Comparison of ENCODE assay signal across 12 cellular contexts in genomic region chr22:45998638-45999378, GRCh38. TPM values are rescaled to one million over a fixed set of nuclear protein-coding genes. Genes with fewer than 3 reads are reported as not detected.
A peak's percentile ranks its signal among the peaks of the same experiment; 100 is the strongest.
DNase-seq lines count a peak whose midpoint lies in the region; ATAC-seq, FAIRE-seq and TF ChIP-seq lines count a peak whose summit lies in the region.
"Had no signal": no experiment of that assay in that cellular context is flagged by ENCODE, and none has a peak within 500 bp of the region (broad histone marks: within the 10 kb centered on the region; RNA-seq: fewer than 3 reads in every experiment).

No MANE protein-coding gene starts in this region.

- TF ChIP-seq CTCF in liver (IDR thresholded peaks at IDR 0.05; ENCODE audit: low read depth, low read length, missing input control) (no peak), HepG2 (CRISPR knock-in tag; IDR thresholded peaks at IDR 0.05) (no peak), H1 (IDR thresholded peaks at IDR 0.05; ENCODE audit: control extremely low read depth in 1 of 3, insufficient read depth in 1 of 3, low read depth in 1 of 3, low read length in 3 of 3) (no peak), osteoblast (IDR thresholded peaks at IDR 0.05; ENCODE audit: extremely low read depth, low read depth, low read length) (no peak), vagina (IDR thresholded peaks at IDR 0.05) (no peak)

- no peak overlapping the region for H2BK120ac ChIP-seq in H1 (replicated peaks; ENCODE audit: low read depth, low read length)

- no peak overlapping the region for H2BK5ac ChIP-seq in H1 (ENCODE audit: low read depth, low read length)

- BruUV-seq in HepG2 (replicated peaks; lab: Mats Ljungman, UMichigan) = no TSS peak

- H4K91ac ChIP-seq in H1 (replicated peaks; ENCODE audit: insufficient read length, low read length) = no peak overlapping the region

- H3K9ac ChIP-seq in liver (ENCODE audit: low read depth in 1 of 2, low read length in 2 of 2) (peak overlapping the region in 1 of 2 donors; percentile 23), HepG2 (ENCODE audit: insufficient read depth, low read depth, low read length) (no peak overlapping the region), H1 (replicated peaks in 1 of 4; ENCODE audit: extremely low read depth in 1 of 4, low read depth in 3 of 4, low read length in 3 of 4) (no peak overlapping the region; a peak in 1 of 7 replicates)

- FAIRE-seq in HepG2 (lab: Jason Lieb, UNC) (no peak), H1 (lab: Jason Lieb, UNC) (no peak)
- FAIRE-seq: D721Med had no signal

- H3K9me3 ChIP-seq in liver (ENCODE audit: control insufficient read depth in 4 of 4, low read length in 3 of 4) (no peaks in the 10 kb centered on the region), HepG2 (ENCODE audit: low read length) (no peaks in the 10 kb centered on the region), H1 (ENCODE audit: insufficient read depth in 2 of 2, low read depth in 1 of 2, low read length in 1 of 2) (no peaks in the 10 kb centered on the region), osteoblast (ENCODE audit: low read depth, low read length) (no peaks in the 10 kb centered on the region), vagina (no peaks in the 10 kb centered on the region)

- peaks cover 0 to 2% of the 10 kb centered on the region in 2 donors for H3K9me3 Mint-ChIP-seq in stimulated activated naive B cell treated with anti-CD40 and anti-IgM and Interleukin-4, amounts not matched to agents 10 μg/mL and 1 μg/mL and 100 μg/mL, for 72 hours

- no peak overlapping the region for H2AK5ac ChIP-seq in H1 (ENCODE audit: low read depth, low read length)

- peaks cover 7 to 43% of the 10 kb centered on the region in 2 donors for H3K27me3 Mint-ChIP-seq in stimulated activated naive B cell treated with anti-CD40 and anti-IgM and Interleukin-4, amounts not matched to agents 10 μg/mL and 1 μg/mL and 100 μg/mL, for 72 hours

- peaks cover 2 to 40% (median 3%) of the 10 kb centered on the region in 4 donors for H3K4me1 ChIP-seq in liver (ENCODE audit: control insufficient read depth in 4 of 4, insufficient read depth in 4 of 4, low read length in 3 of 4)
- H3K4me1 ChIP-seq in HepG2 (ENCODE audit: insufficient read depth, low read length) = peaks cover 22% of the 10 kb centered on the region
- peaks cover 0 to 3% (median 0%) of the 10 kb centered on the region in 4 experiments; a peak in 3 of 7 replicates for H3K4me1 ChIP-seq in H1 (replicated peaks in 1 of 4; ENCODE audit: control insufficient read depth in 3 of 4, insufficient read depth in 4 of 4, low read length in 3 of 4)
- peaks cover 41% of the 10 kb centered on the region for H3K4me1 ChIP-seq in osteoblast (ENCODE audit: insufficient read depth, low read length)
- peaks cover 68% of the 10 kb centered on the region for H3K4me1 ChIP-seq in vagina

- no peaks in the 10 kb centered on the region for H3K79me2 ChIP-seq in HepG2 (ENCODE audit: insufficient read depth, low read length)
- H3K79me2 ChIP-seq in H1 (ENCODE audit: control insufficient read depth in 1 of 2, insufficient read depth in 2 of 2, low read length in 2 of 2) = no peaks in the 10 kb centered on the region
- peaks cover 29% of the 10 kb centered on the region for H3K79me2 ChIP-seq in osteoblast (ENCODE audit: insufficient read depth, low read length)

- no peak for DNase-seq in HepG2 (ENCODE audit: low spot score)
- no peak for DNase-seq in H1 (ENCODE audit: low read depth in 1 of 2, low spot score in 2 of 2)
- peak; percentile 90 for DNase-seq in osteoblast (ENCODE audit: insufficient read length, low spot score, missing footprints)
- no peak for DNase-seq in vagina (ENCODE audit: extremely low spot score in 2 of 2)
- DNase-seq in NCI-H82 (lab: John Stamatoyannopoulos, UW) = no peak
- DNase-seq in stimulated activated naive B cell treated with anti-CD40 and anti-IgM and Interleukin-4, amounts not matched to agents 10 μg/mL and 1 μg/mL and 100 μg/mL, for 72 hours = no peak
- DNase-seq: NCI-H2227 treated with DMSO at 0.1 percent for 48 hours, PC-9, T-helper 17 cell had no signal

- ATAC-seq in HepG2 (no peak), GM21390 (IDR thresholded peaks at IDR 0.05; ENCODE audit: unreplicated experiment) (no peak)
- no peak for ATAC-seq in stimulated activated naive B cell treated with anti-CD40 and anti-IgM and Interleukin-4, amounts not matched to agents 10 μg/mL and 1 μg/mL and 100 μg/mL, for 72 hours (replicated peaks)
- ATAC-seq: T-helper 17 cell had no signal

- H2BK15ac ChIP-seq in H1 (ENCODE audit: low read length) = no peak overlapping the region

- H3K23me2 ChIP-seq in H1 (ENCODE audit: low read depth, low read length) = peaks cover 3% of the 10 kb centered on the region; the same call in 1 of the 2 replicates

- H2BK12ac ChIP-seq in H1 (ENCODE audit: low read depth, low read length) = 0 out of 2 replicates have a peak overlapping the region, but pooled peaks have one; percentile 27

- TF ChIP-seq EP300 in HepG2 (IDR thresholded peaks at IDR 0.05; ENCODE audit: low read depth in 2 of 2, low read length in 2 of 2) = no peak
- no peak for TF ChIP-seq EP300 in HepG2 (CRISPR knock-in tag; IDR thresholded peaks at IDR 0.05; ENCODE audit: borderline replicate concordance)
- no peak for TF ChIP-seq EP300 in H1 (IDR thresholded peaks at IDR 0.05; ENCODE audit: borderline replicate concordance in 1 of 2, low read depth in 2 of 2, low read length in 2 of 2)

- H3K4me3 ChIP-seq in liver (ENCODE audit: low read depth in 1 of 3, low read length in 3 of 3) (no peak overlapping the region), HepG2 (replicated peaks in 1 of 3; ENCODE audit: insufficient read depth in 1 of 3, low read depth in 2 of 3, low read length in 3 of 3) (no peak overlapping the region), H1 (ENCODE audit: extremely low read depth in 1 of 4, insufficient read depth in 2 of 4, low read depth in 3 of 4, low read length in 4 of 4) (no peak overlapping the region), osteoblast (ENCODE audit: insufficient read depth, low read length) (no peak overlapping the region), vagina (no peak overlapping the region)
- H3K4me3 ChIP-seq: PC-9 had no signal

- H3K36me3 Mint-ChIP-seq in stimulated activated naive B cell treated with anti-CD40 and anti-IgM and Interleukin-4, amounts not matched to agents 10 μg/mL and 1 μg/mL and 100 μg/mL, for 72 hours = no peaks in the 10 kb centered on the region

- H3K56ac ChIP-seq in H1 (replicated peaks; ENCODE audit: insufficient read length, low read depth, low read length) = no peak overlapping the region

- POLR2A ChIA-PET in HepG2 (lab: Yijun Ruan, JAX) = no interaction called here
- POLR2A ChIA-PET in H1 (lab: Charles Lee; ENCODE audit: partially characterized antibody) = no interaction called here

- no peak overlapping the region for H3K4me3 Mint-ChIP-seq in stimulated activated naive B cell treated with anti-CD40 and anti-IgM and Interleukin-4, amounts not matched to agents 10 μg/mL and 1 μg/mL and 100 μg/mL, for 72 hours
- H3K4me3 Mint-ChIP-seq: T-helper 17 cell had no signal

- no peak overlapping the region for H4K5ac ChIP-seq in H1 (ENCODE audit: insufficient read length, low read depth, low read length)

- no peak overlapping the region for H3K14ac ChIP-seq in H1 (ENCODE audit: insufficient read length)

- no peak overlapping the region; the same call in 1 of the 2 replicates for H4K8ac ChIP-seq in H1 (ENCODE audit: extremely low read depth, insufficient read depth, low read length)

- H3K27me3 ChIP-seq in liver (ENCODE audit: control insufficient read depth in 4 of 4, insufficient read depth in 4 of 4, low read length in 3 of 4) (no peaks in the 10 kb centered on the region), HepG2 (ENCODE audit: control insufficient read depth in 1 of 2, insufficient read depth in 2 of 2, low read length in 2 of 2) (peaks cover 9 to 76% of the 10 kb centered on the region in 2 experiments), H1 (replicated peaks in 1 of 4; ENCODE audit: control insufficient read depth in 3 of 4, extremely low read depth in 1 of 4, insufficient read depth in 3 of 4, low read length in 3 of 4) (no peaks in the 10 kb centered on the region; a peak in 1 of 7 replicates), osteoblast (ENCODE audit: insufficient read depth, low read length) (no peaks in the 10 kb centered on the region), vagina (no peaks in the 10 kb centered on the region)

- H4K20me1 ChIP-seq in HepG2 (ENCODE audit: insufficient read depth, low read length) (no peaks in the 10 kb centered on the region), H1 (replicated peaks in 1 of 2; ENCODE audit: control insufficient read depth in 1 of 2, insufficient read depth in 2 of 2, low read length in 2 of 2) (peaks cover 0 to 2% of the 10 kb centered on the region in 2 experiments), osteoblast (ENCODE audit: insufficient read depth, low read length) (peaks cover 4% of the 10 kb centered on the region)

- H3K4me1 Mint-ChIP-seq in stimulated activated naive B cell treated with anti-CD40 and anti-IgM and Interleukin-4, amounts not matched to agents 10 μg/mL and 1 μg/mL and 100 μg/mL, for 72 hours = peaks cover 28 to 53% of the 10 kb centered on the region in 2 donors

- no peak overlapping the region for H3K4ac ChIP-seq in H1 (replicated peaks; ENCODE audit: insufficient read length, low read depth, low read length)

- H3K27ac ChIP-seq in liver (ENCODE audit: low read depth in 1 of 2, low read length in 2 of 2) (peak overlapping the region; percentile 67), HepG2 (ENCODE audit: extremely low read length, insufficient read depth, low read length) (no peak overlapping the region), H1 (ENCODE audit: low read depth, low read length) (no peak overlapping the region), osteoblast (ENCODE audit: low read depth, low read length) (no peak overlapping the region), vagina (peak overlapping the region; percentile 82)
- H3K27ac ChIP-seq: PC-9 had no signal

- TF ChIP-seq RAD21 in liver (IDR thresholded peaks at IDR 0.05) = no peak
- TF ChIP-seq RAD21 in HepG2 (CRISPR knock-in tag; IDR thresholded peaks at IDR 0.05) = no peak
- TF ChIP-seq RAD21 in H1 (IDR thresholded peaks at IDR 0.05 in 1 of 2, conservative IDR thresholded peaks at IDR 0.05 in 1 of 2; ENCODE audit: low read depth in 2 of 2, low read length in 2 of 2) = no peak

- CTCF ChIA-PET in HepG2 (lab: Yijun Ruan, JAX; ENCODE audit: low intra/inter-chr PET ratio, low total read pairs) = no interaction called here
- CTCF ChIA-PET in H1 (lab: Charles Lee; ENCODE audit: partially characterized antibody) = interaction anchor here (0.6 to 6.7 kb wide), 9 partner anchors 8 to 305 kb away, joined by 3 to 111 read pairs (median 4); no protein-coding TSS in a partner anchor

- H3K4me2 ChIP-seq in HepG2 (ENCODE audit: low read depth, low read length) = no peak overlapping the region
- no peak overlapping the region for H3K4me2 ChIP-seq in H1 (ENCODE audit: insufficient read depth in 1 of 2, low read depth in 2 of 2, low read length in 2 of 2)
- no peak overlapping the region for H3K4me2 ChIP-seq in osteoblast (ENCODE audit: insufficient read depth, low read length)

- WGBS in liver = 81% methylated on average over 13 of the region's 13 CpGs
- WGBS in HepG2 (ENCODE audit: low lambda C conversion rate) = 18% methylated on average over 13 of the region's 13 CpGs
- 82% methylated on average over 13 of the region's 13 CpGs; no CpG with 5 or more reads in 1 of the 2 experiments for WGBS in H1 (ENCODE audit: extremely low coverage in 1 of 2, insufficient coverage in 1 of 2, insufficient read length in 1 of 2, insufficient replicate concordance in 2 of 2, low coverage in 1 of 2, low lambda C conversion rate in 2 of 2, missing lambda C conversion rate in 1 of 2), 2 experiments

- H2BK20ac ChIP-seq in H1 (ENCODE audit: low read length) = no peak overlapping the region

- H3K36me3 ChIP-seq in liver (ENCODE audit: control insufficient read depth in 4 of 4, insufficient read depth in 3 of 4, low read depth in 1 of 4, low read length in 3 of 4) (no peaks in the 10 kb centered on the region), HepG2 (replicated peaks in 1 of 2; ENCODE audit: control insufficient read depth in 1 of 2, insufficient read depth in 2 of 2, low read length in 2 of 2) (no peaks in the 10 kb centered on the region), H1 (ENCODE audit: control insufficient read depth in 2 of 4, insufficient read depth in 4 of 4, low read length in 3 of 4) (no peaks in the 10 kb centered on the region), osteoblast (ENCODE audit: insufficient read depth, low read length) (no peaks in the 10 kb centered on the region), vagina (no peaks in the 10 kb centered on the region)

- H3K18ac ChIP-seq in H1 (ENCODE audit: extremely low read depth, low read length) = no peak overlapping the region

- TF ChIP-seq POLR2A in HepG2 (IDR thresholded peaks at IDR 0.05; ENCODE audit: insufficient read depth in 1 of 2, low read depth in 2 of 2, low read length in 2 of 2) (no peak), H1 (IDR thresholded peaks at IDR 0.05; ENCODE audit: control extremely low read depth in 1 of 2, low read depth in 2 of 2, low read length in 2 of 2) (no peak), vagina (IDR thresholded peaks at IDR 0.05) (no peak)

- no peak overlapping the region for H2AFZ ChIP-seq in HepG2 (ENCODE audit: low read length)
- H2AFZ ChIP-seq in H1 (ENCODE audit: low read length) = no peak overlapping the region
- H2AFZ ChIP-seq in osteoblast (ENCODE audit: low read length) = no peak overlapping the region
- H2AFZ ChIP-seq: PC-9 had no signal

- intact Hi-C loops in HepG2 (cut with micrococcal nuclease; ENCODE audit: unreplicated experiment) = loop anchor here (5.0 kb wide), 1 partner anchor 38 kb away; no protein-coding TSS in a partner anchor
- intact Hi-C loops in vagina (cut with DNase I) = loop anchor here (10.0 kb wide), 1 partner anchor 296 kb away; the partner anchor contains the start of gene GTSE1

- H3K23ac ChIP-seq in H1 (ENCODE audit: insufficient read length) = no peak overlapping the region

- no peak overlapping the region for H3K27ac Mint-ChIP-seq in stimulated activated naive B cell treated with anti-CD40 and anti-IgM and Interleukin-4, amounts not matched to agents 10 μg/mL and 1 μg/mL and 100 μg/mL, for 72 hours
- H3K27ac Mint-ChIP-seq: T-helper 17 cell had no signal

- in situ Hi-C loops in HepG2 (cut with HindIII; ENCODE audit: extremely low pct_ligation_motif_present, low pct_unique_long_range_greater_than_20kb) = loop anchor here (5.0 kb wide), 1 partner anchor 38 kb away; no protein-coding TSS in a partner anchor

- no peaks in the 10 kb centered on the region for H3K79me1 ChIP-seq in H1 (ENCODE audit: low read depth, low read length)

RNA-seq across cellular contexts. Expression of gene WNT7B, which starts 21.8 kb away (rescaled TPM):
- under 1 TPM in 1 of 2 donors, not detected in 1; 0.28 TPM for total RNA-seq in liver
- under 1 TPM in 1 of 2 donors, not detected in 1; 0.06 TPM for polyA plus RNA-seq in liver
- 0.09 and 0.24 TPM in 2 replicates for total RNA-seq in HepG2 (2016; rRNA removed; fragmentation: Illumina TruSeq; extraction: Trizol)
- 0.09 TPM in 1 of 2 replicates, not detected in the other for total RNA-seq in HepG2 (2016; cell fraction: cytosol; rRNA removed; fragmentation: Illumina TruSeq; extraction: Trizol; ENCODE audit: low read depth)
- 0.06 and 0.33 TPM in 2 replicates for total RNA-seq in HepG2 (2016; cell fraction: insoluble cytoplasmic fraction; rRNA removed; fragmentation: Illumina TruSeq; extraction: Trizol)
- 0.10 and 0.12 TPM in 2 replicates for total RNA-seq in HepG2 (2016; cell fraction: membrane; rRNA removed; fragmentation: Illumina TruSeq; extraction: Trizol)
- total RNA-seq in HepG2 (2016; cell fraction: nucleus; rRNA removed; fragmentation: Illumina TruSeq; extraction: Trizol) = not detected in 2 replicates
- 0.04 TPM in 1 of 2 replicates, not detected in the other for polyA plus RNA-seq in HepG2 (2011; rRNA removed)
- polyA plus RNA-seq in HepG2 (2011; cell fraction: cytosol; rRNA removed) = 0.08 and 0.17 TPM in 2 replicates
- polyA plus RNA-seq in HepG2 (2011; cell fraction: nucleus; rRNA removed) = 0.05 and 0.08 TPM in 2 replicates
- polyA plus RNA-seq in HepG2 (2012) = 0.08 TPM in 1 of 2 replicates, not detected in the other
- polyA plus RNA-seq in HepG2 (2016; cell fraction: cytosol; fragmentation: Illumina TruSeq; extraction: Trizol; ENCODE audit: low read depth) = 0.07 and 0.10 TPM in 2 replicates
- polyA plus RNA-seq in HepG2 (2016; cell fraction: insoluble cytoplasmic fraction; fragmentation: Illumina TruSeq; extraction: Trizol; ENCODE audit: low read depth) = 0.27 and 0.40 TPM in 2 replicates
- 0.12 and 0.22 TPM in 2 replicates for polyA plus RNA-seq in HepG2 (2016; cell fraction: membrane; fragmentation: Illumina TruSeq; extraction: Trizol; ENCODE audit: low read depth)
- polyA plus RNA-seq in HepG2 (2016; cell fraction: nucleus; fragmentation: Illumina TruSeq; extraction: Trizol; ENCODE audit: insufficient read depth, low read depth) = 0.25 and 0.30 TPM in 2 replicates
- 0.30 and 2.8 TPM in 2 replicates for polyA minus RNA-seq in HepG2 (2011; rRNA and poly(A)+ RNA removed; ENCODE audit: low replicate concordance)
- 0.20 TPM in 1 of 2 replicates, not detected in the other for polyA minus RNA-seq in HepG2 (2011; cell fraction: cytosol; rRNA and poly(A)+ RNA removed)
- polyA minus RNA-seq in HepG2 (2011; cell fraction: nucleus; rRNA and poly(A)+ RNA removed) = not detected in 2 replicates
- 0.13 and 0.24 TPM in 2 replicates for total RNA-seq in H1 (2021; fragmentation: NEBNext Ultra II Directional; extraction: Animal tissue kit (Norgen Biotek cat#: 25700))
- polyA plus RNA-seq in H1 (2011; rRNA removed) = 0.14 and 0.24 TPM in 2 replicates
- 0.12 TPM for polyA plus RNA-seq in H1 (2011; cell fraction: cytosol; rRNA removed)
- 0.27 TPM for polyA plus RNA-seq in H1 (2011; cell fraction: nucleus; rRNA removed)
- polyA plus RNA-seq in H1 (2012, experiment 1 of 2) = 0.14 to 0.46 TPM (median 0.23 TPM) in 4 replicates
- polyA plus RNA-seq in H1 (2012, experiment 2 of 2) = 0.29 TPM
- 0.08 TPM for polyA plus RNA-seq in H1 (2013, experiment 1 of 2)
- 0.13 TPM for polyA plus RNA-seq in H1 (2013, experiment 2 of 2)
- 0.16 and 0.17 TPM in 2 replicates for polyA minus RNA-seq in H1 (2011; rRNA and poly(A)+ RNA removed)
- not detected for polyA minus RNA-seq in H1 (2011; cell fraction: cytosol; rRNA and poly(A)+ RNA removed)
- polyA minus RNA-seq in H1 (2011; cell fraction: nucleus; rRNA and poly(A)+ RNA removed) = 0.30 TPM
- 0.59 TPM in 1 of 2 replicates, not detected in the other for total RNA-seq in osteoblast
- 7.1 TPM for total RNA-seq in vagina
- total RNA-seq: T-helper 17 cell had no signal

Comparison
In these comparisons a context has a peak if more than half of its experiments do, and no peak if none do; other contexts are left out.
1. H3K27ac ChIP-seq: peak in liver (2 of 2) and vagina (single experiment); none in HepG2 (single experiment), H1 (single experiment) and osteoblast (single experiment).